Comparison of ENCODE assay signal across 8 cellular contexts in genomic region chr5:175696139-175696854, GRCh38. TPM values are rescaled to one million over a fixed set of nuclear protein-coding genes. Genes with fewer than 3 reads are reported as not detected.
DNase-seq lines count a peak whose midpoint lies in the region; ATAC-seq and TF ChIP-seq lines count a peak whose summit lies in the region.

No MANE protein-coding gene starts in this region.

- no peaks in the 10 kb centered on the region for H3K36me3 ChIP-seq in Loucy (ENCODE audit: insufficient read depth, low read length)
- H3K36me3 ChIP-seq in mucosa of descending colon (ENCODE audit: low read depth): no peaks in the 10 kb centered on the region

- H3K36me3 Mint-ChIP-seq in central memory CD8-positive, alpha-beta T cell (ENCODE audit: insufficient read depth): peaks cover 1% of the 10 kb centered on the region

- peak overlapping the region; percentile 73 for H3K4me2 ChIP-seq in Loucy (ENCODE audit: low read depth, low read length, poor library complexity, severe bottlenecking)

- H3K4me1 ChIP-seq in Loucy (ENCODE audit: insufficient read depth, low read length, poor library complexity, severe bottlenecking): peaks cover 23% of the 10 kb centered on the region
- peaks cover 4% of the 10 kb centered on the region for H3K4me1 ChIP-seq in mucosa of descending colon (ENCODE audit: low read depth)

- H3K27me3 Mint-ChIP-seq in central memory CD8-positive, alpha-beta T cell: peaks cover 17% of the 10 kb centered on the region

- TF ChIP-seq CTCF in Loucy (conservative IDR thresholded peaks at IDR 0.05; ENCODE audit: low read length) (peak; percentile 77), WI38 (IDR thresholded peaks at IDR 0.05; ENCODE audit: low read depth, low read length) (peak; percentile 11; the same call in 1 of the 2 replicates), mucosa of descending colon (IDR thresholded peaks at IDR 0.05) (peak; percentile 22)

- H3K9ac ChIP-seq in Loucy (ENCODE audit: low read depth, low read length, poor library complexity, severe bottlenecking): peak overlapping the region; percentile 56

- H3K27ac Mint-ChIP-seq in central memory CD8-positive, alpha-beta T cell (ENCODE audit: low read depth): no peak overlapping the region

- no peak for ATAC-seq in central memory CD8-positive, alpha-beta T cell (replicated peaks; ENCODE audit: extremely low read depth, poor library complexity, severe bottlenecking)
- ATAC-seq in mucosa of descending colon: peak; percentile 80
- ATAC-seq in HG03378 (IDR thresholded peaks at IDR 0.05; ENCODE audit: unreplicated experiment): no peak

- H3K4me3 Mint-ChIP-seq in central memory CD8-positive, alpha-beta T cell: no peak overlapping the region

- H3K9me3 Mint-ChIP-seq in central memory CD8-positive, alpha-beta T cell: no peaks in the 10 kb centered on the region

- intact Hi-C loops in mucosa of descending colon (cut with DNase I, micrococcal nuclease): no loop called here

- H3F3A ChIP-seq in Loucy (ENCODE audit: low read depth): no peaks in the 10 kb centered on the region

- H3K27me3 ChIP-seq in Loucy (ENCODE audit: insufficient read depth, low read length, poor library complexity, severe bottlenecking): no peaks in the 10 kb centered on the region

- peaks cover 8% of the 10 kb centered on the region for H3K4me1 Mint-ChIP-seq in central memory CD8-positive, alpha-beta T cell

- H3K9me2 ChIP-seq in Loucy (replicated peaks; ENCODE audit: low read depth, low read length): no peaks in the 10 kb centered on the region

- H3K79me2 ChIP-seq in Loucy (ENCODE audit: insufficient read depth, low read length): no peaks in the 10 kb centered on the region

- H4K20me1 ChIP-seq in Loucy (ENCODE audit: insufficient read depth, low read length, poor library complexity, severe bottlenecking): no peaks in the 10 kb centered on the region

- peak; percentile 90 for DNase-seq in DMS53 (lab: John Stamatoyannopoulos, UW)
- DNase-seq in central memory CD8-positive, alpha-beta T cell (ENCODE audit: low spot score in 2 of 2): peak; percentile 16 to 33
- peak; percentile 73 to 86 (median 75) for DNase-seq in mucosa of descending colon
- DNase-seq in stimulated activated CD8-positive, alpha-beta memory T cell treated with anti-CD3 and anti-CD28 coated beads, Interleukin-7, amount 100 ng/mL, for 48 hours (ENCODE audit: extremely low read depth in 1 of 2, low read depth in 1 of 2): peak; percentile 55 to 67
- DNase-seq in NCI-H1092 treated with DMSO at 0.1 percent for 48 hours (lab: John Stamatoyannopoulos, UW): no peak

- H3K9me3 ChIP-seq in Loucy (ENCODE audit: insufficient read depth, low read depth, low read length) (no peaks in the 10 kb centered on the region), mucosa of descending colon (no peaks in the 10 kb centered on the region)

- H3K4me3 ChIP-seq in Loucy (ENCODE audit: low read length, poor library complexity, severe bottlenecking) (peak overlapping the region; percentile 55), WI38 (ENCODE audit: low read depth, low read length) (no peak overlapping the region), mucosa of descending colon (no peak overlapping the region)

- no peak overlapping the region for H2AFZ ChIP-seq in Loucy (ENCODE audit: low read length)

RNA-seq across cellular contexts. Expression of gene HRH2, which starts 38.4 kb away (rescaled TPM):
- 1 to 10 TPM in 2 of 3 donors, under 1 TPM in 1; 0.32 to 3.0 (median 1.3) TPM for total RNA-seq in mucosa of descending colon

Comparison
In these comparisons a context has a peak if more than half of its experiments do, and no peak if none do; other contexts are left out.
1. CTCF ChIP-seq: peak in every context shown above with its lines; median percentile 77 in Loucy; 22 in mucosa of descending colon; 11 in WI38.